ENCODE assay signal across 8 cellular contexts in genomic region chr2:69387770-69388481, GRCh38. TPM values are rescaled to one million over a fixed set of nuclear protein-coding genes. Genes with fewer than 3 reads are reported as not detected.
A peak's percentile ranks its signal among the peaks of the same experiment; 100 is the strongest.
DNase-seq lines count a peak whose midpoint lies in the region; ATAC-seq and TF ChIP-seq lines count a peak whose summit lies in the region.

No MANE protein-coding gene starts in this region.

- TF ChIP-seq CTCF in gastroesophageal sphincter (IDR thresholded peaks at IDR 0.05) = no peak

- peaks cover 0 to 46% (median 0%) of the 10 kb centered on the region in 3 donors for H3K4me1 ChIP-seq in gastroesophageal sphincter

- H3K4me1 Mint-ChIP-seq in T-helper 1 cell treated with Interleukin-12 subunit alpha and Interleukin-12 subunit beta and Interleukin-4 antibody, amounts not matched to agents 30 μg/mL and 1 μg/mL, for 36 hours (ENCODE audit: low read depth) = peaks cover 26% of the 10 kb centered on the region
- peaks cover 35 to 40% (median 37%) of the 10 kb centered on the region in 3 donors for H3K4me1 Mint-ChIP-seq in T-cell

- no peaks in the 10 kb centered on the region for H3K9me3 Mint-ChIP-seq in T-helper 1 cell treated with Interleukin-12 subunit alpha and Interleukin-12 subunit beta and Interleukin-4 antibody, amounts not matched to agents 30 μg/mL and 1 μg/mL, for 36 hours
- H3K9me3 Mint-ChIP-seq in T-cell = no peaks in the 10 kb centered on the region

- no peaks in the 10 kb centered on the region for H3K9me3 ChIP-seq in gastroesophageal sphincter

- 56 to 66% methylated on average over 14 of the region's 14 CpGs for WGBS in gastroesophageal sphincter (ENCODE audit: low coverage in 1 of 2), 2 donors

- no peaks in the 10 kb centered on the region for H3K27me3 ChIP-seq in gastroesophageal sphincter

- TF ChIP-seq POLR2A in gastroesophageal sphincter (IDR thresholded peaks at IDR 0.05) = no peak

- CTCF ChIA-PET in T-cell (lab: Charles Lee) = interaction anchor here in 1 of 2 donors (1.0 kb wide), 1 partner anchor 12 kb away, joined by 3 read pairs; no protein-coding TSS in a partner anchor

- peak overlapping the region in 3 of 4 donors; percentile 86 to 95 (median 87) for H3K27ac ChIP-seq in gastroesophageal sphincter
- peak overlapping the region; percentile 7 to 96 (median 85) for H3K27ac ChIP-seq in skin epidermis

- peak overlapping the region; percentile 89 for H3K4me3 Mint-ChIP-seq in T-helper 1 cell treated with Interleukin-12 subunit alpha and Interleukin-12 subunit beta and Interleukin-4 antibody, amounts not matched to agents 30 μg/mL and 1 μg/mL, for 36 hours
- H3K4me3 Mint-ChIP-seq in T-cell = peak overlapping the region; percentile 80 to 87 (median 84)

- peaks cover 2% of the 10 kb centered on the region for H3K36me3 Mint-ChIP-seq in T-helper 1 cell treated with Interleukin-12 subunit alpha and Interleukin-12 subunit beta and Interleukin-4 antibody, amounts not matched to agents 30 μg/mL and 1 μg/mL, for 36 hours (ENCODE audit: low read depth)
- H3K36me3 Mint-ChIP-seq in T-cell = no peaks in the 10 kb centered on the region

- DNase-seq in T-helper 1 cell = no peak
- DNase-seq in T-cell = no peak
- DNase-seq in GM19238 (ENCODE audit: insufficient read length, low spot score) = no peak
- DNase-seq in NCI-H2107 (lab: John Stamatoyannopoulos, UW) = no peak

- H3K4me3 ChIP-seq in gastroesophageal sphincter (peak overlapping the region; percentile 96 to 98), skin epidermis (peak overlapping the region; percentile 83 to 99 (median 92))

- no peak overlapping the region for H3K27ac Mint-ChIP-seq in T-helper 1 cell treated with Interleukin-12 subunit alpha and Interleukin-12 subunit beta and Interleukin-4 antibody, amounts not matched to agents 30 μg/mL and 1 μg/mL, for 36 hours
- H3K27ac Mint-ChIP-seq in T-cell = peak overlapping the region; percentile 67 to 85

- H3K36me3 ChIP-seq in gastroesophageal sphincter = peaks cover 0 to 2% of the 10 kb centered on the region in 2 donors

- ATAC-seq in T-cell (replicated peaks in 1 of 4) (no peak), gastroesophageal sphincter (no peak), GM21447 (IDR thresholded peaks at IDR 0.05; ENCODE audit: unreplicated experiment) (no peak)

- POLR2A ChIA-PET in T-cell (lab: Charles Lee) = interaction anchor here in 1 of 2 donors (0.6 kb wide), 1 partner anchor 429 kb away, joined by 3 read pairs; no protein-coding TSS in a partner anchor

- TF ChIP-seq EP300 in gastroesophageal sphincter (IDR thresholded peaks at IDR 0.05) = no peak

- no peaks in the 10 kb centered on the region for H3K27me3 Mint-ChIP-seq in T-helper 1 cell treated with Interleukin-12 subunit alpha and Interleukin-12 subunit beta and Interleukin-4 antibody, amounts not matched to agents 30 μg/mL and 1 μg/mL, for 36 hours (ENCODE audit: low read depth)
- H3K27me3 Mint-ChIP-seq in T-cell = no peaks in the 10 kb centered on the region

RNA-seq across cellular contexts. Expression of gene GFPT1, which starts 0.9 kb away (rescaled TPM):
- total RNA-seq in T-cell (10 to 100 TPM; 14.9 to 22.1 (median 19.8) TPM), gastroesophageal sphincter (10 to 100 TPM; 15.3 to 40.4 (median 28.2) TPM)

RNA-seq across cellular contexts. Expression of gene NFU1, which starts 49.3 kb away (rescaled TPM):
- 10 to 100 TPM; 20.6 to 31.9 (median 22.5) TPM for total RNA-seq in T-cell
- total RNA-seq in gastroesophageal sphincter = 10 to 100 TPM; 58.9 to 77.2 (median 62.2) TPM
